Comparison of ENCODE assay signal across 8 cellular contexts in genomic region chr17:48892940-48893645, GRCh38. TPM values are rescaled to one million over a fixed set of nuclear protein-coding genes. Genes with fewer than 3 reads are reported as not detected.
A peak's percentile ranks its signal among the peaks of the same experiment; 100 is the strongest.
DNase-seq lines count a peak whose midpoint lies in the region; ATAC-seq, FAIRE-seq and TF ChIP-seq lines count a peak whose summit lies in the region.

No MANE protein-coding gene starts in this region.

- POLR2A ChIA-PET in A549 (lab: Yijun Ruan, JAX): interaction anchor here (0.5 to 2.7 kb wide), 17 partner anchors 9 to 257 kb away, joined by 3 to 42 read pairs (median 4); partner anchors contain the start of genes HOXB13, IGF2BP1, SNF8 and UBE2Z
- POLR2A ChIA-PET in activated naive CD8-positive, alpha-beta T cell treated with anti-CD3 and anti-CD28 coated beads, Interleukin-2, amount 10 ng/mL, durations not matched to agents 7 days and 5 days (lab: Charles Lee): interaction anchor here (0.8 to 4.9 kb wide), 9 partner anchors 8 to 326 kb away, joined by 3 to 65 read pairs (median 4); partner anchors contain the start of genes SNF8 and UBE2Z

- no peak for ATAC-seq in A549
- ATAC-seq in activated naive CD8-positive, alpha-beta T cell treated with anti-CD3 and anti-CD28 coated beads, Interleukin-2, amount 10 ng/mL, durations not matched to agents 7 days and 5 days (ENCODE audit: low read depth): no peak
- ATAC-seq in left colon: peak; percentile 23
- no peak for ATAC-seq in HG02588 (IDR thresholded peaks at IDR 0.05; ENCODE audit: unreplicated experiment)

- no peak for DNase-seq in A549 (ENCODE audit: low read depth in 1 of 2, low spot score in 1 of 2)
- DNase-seq in H7: no peak
- DNase-seq in activated naive CD8-positive, alpha-beta T cell treated with anti-CD3 and anti-CD28 coated beads, Interleukin-2, amount 10 ng/mL, durations not matched to agents 7 days and 5 days: no peak
- DNase-seq in left colon: no peak
- DNase-seq in tibial artery: no peak
- no peak for DNase-seq in stimulated activated CD4-positive, alpha-beta T cell treated with anti-CD3 and anti-CD28 coated beads, Interleukin-1b, Interleukin-23, amount 100 ng/mL, for 48 hours
- no peak for DNase-seq in GM12892 (ENCODE audit: insufficient read length)

- CTCF ChIA-PET in A549 (lab: Yijun Ruan, JAX): interaction anchor here (0.7 to 76.6 kb wide), 17 partner anchors 8 to 330 kb away, joined by 3 to 3251 read pairs (median 5); partner anchors contain the start of genes CALCOCO2, IGF2BP1, TTLL6 and UBE2Z

- FAIRE-seq in A549 (lab: Jason Lieb, UNC): no peak
- FAIRE-seq in GM12892 (lab: Jason Lieb, UNC): no peak

- peak overlapping the region; percentile 86 for H3K27ac Mint-ChIP-seq in activated naive CD8-positive, alpha-beta T cell treated with anti-CD3 and anti-CD28 coated beads, Interleukin-2, amount 10 ng/mL, durations not matched to agents 7 days and 5 days

- peaks cover 11% of the 10 kb centered on the region for H3K36me3 ChIP-seq in H7 (replicated peaks; ENCODE audit: control insufficient read depth, insufficient read depth, low read length)
- H3K36me3 ChIP-seq in tibial artery: peaks cover 4 to 32% (median 13%) of the 10 kb centered on the region in 3 donors

- no peak for TF ChIP-seq POLR2A in A549 (IDR thresholded peaks at IDR 0.05; ENCODE audit: low read length)
- no peak for TF ChIP-seq POLR2A in GM12892 (IDR thresholded peaks at IDR 0.05; ENCODE audit: low read depth, low read length)

- H3K4me1 ChIP-seq in A549: peaks cover 26% of the 10 kb centered on the region
- H3K4me1 ChIP-seq in tibial artery: peaks cover 0 to 18% (median 10%) of the 10 kb centered on the region in 4 donors

- 1% methylated on average over 24 of the region's 24 CpGs for WGBS in A549 (ENCODE audit: missing lambda C conversion rate)

- H3K9me3 Mint-ChIP-seq in activated naive CD8-positive, alpha-beta T cell treated with anti-CD3 and anti-CD28 coated beads, Interleukin-2, amount 10 ng/mL, durations not matched to agents 7 days and 5 days: no peaks in the 10 kb centered on the region

- TF ChIP-seq RAD21 in A549 (conservative IDR thresholded peaks at IDR 0.05 in 1 of 2, IDR thresholded peaks at IDR 0.05 in 1 of 2): no peak

- peak overlapping the region; percentile 89 to 92 for H3K27ac ChIP-seq in A549
- H3K27ac ChIP-seq in tibial artery: peak overlapping the region; percentile 55 to 62

- H3K4me3 Mint-ChIP-seq in activated naive CD8-positive, alpha-beta T cell treated with anti-CD3 and anti-CD28 coated beads, Interleukin-2, amount 10 ng/mL, durations not matched to agents 7 days and 5 days: peak overlapping the region; percentile 92

- peak overlapping the region; percentile 87 for H3K4me2 ChIP-seq in A549

- H3K36me3 Mint-ChIP-seq in activated naive CD8-positive, alpha-beta T cell treated with anti-CD3 and anti-CD28 coated beads, Interleukin-2, amount 10 ng/mL, durations not matched to agents 7 days and 5 days: peaks cover 7% of the 10 kb centered on the region

- peak overlapping the region; percentile 86 for H3K4me3 ChIP-seq in A549
- H3K4me3 ChIP-seq in H7 (ENCODE audit: insufficient read depth, low read depth, low read length): peak overlapping the region; percentile 81
- H3K4me3 ChIP-seq in tibial artery: peak overlapping the region; percentile 64 to 69

- H3K9me3 ChIP-seq in A549: no peaks in the 10 kb centered on the region
- H3K9me3 ChIP-seq in tibial artery: no peaks in the 10 kb centered on the region

- intact Hi-C loops in left colon (cut with DNase I, micrococcal nuclease) (loop anchor here in 1 of 2 donors (10.0 kb wide), 1 partner anchor 142 kb away; no protein-coding TSS in a partner anchor), tibial artery (cut with DNase I; ENCODE audit: low total_unique reads) (no loop called here)

- TF ChIP-seq EP300 in A549 (IDR thresholded peaks at IDR 0.05): no peak

- H3K27me3 ChIP-seq in H7 (ENCODE audit: control insufficient read depth, insufficient read depth, low read length) (no peaks in the 10 kb centered on the region), tibial artery (no peaks in the 10 kb centered on the region)

- H3K27me3 Mint-ChIP-seq in activated naive CD8-positive, alpha-beta T cell treated with anti-CD3 and anti-CD28 coated beads, Interleukin-2, amount 10 ng/mL, durations not matched to agents 7 days and 5 days: no peaks in the 10 kb centered on the region

- TF ChIP-seq CTCF in A549 (IDR thresholded peaks at IDR 0.05): no peak
- TF ChIP-seq CTCF in tibial artery (IDR thresholded peaks at IDR 0.05): no peak

- H3K4me1 Mint-ChIP-seq in activated naive CD8-positive, alpha-beta T cell treated with anti-CD3 and anti-CD28 coated beads, Interleukin-2, amount 10 ng/mL, durations not matched to agents 7 days and 5 days: peaks cover 22% of the 10 kb centered on the region

TF ChIP-seq in A549, 52 proteins besides CTCF, POLR2A, EP300 and RAD21 (continues in another document):
- TF ChIP-seq REST (IDR thresholded peaks at IDR 0.05) (no peak), CHD2 (IDR thresholded peaks at IDR 0.05; ENCODE audit: low read length, partially characterized antibody) (no peak), TP53 (CRISPR knock-in tag; IDR thresholded peaks at IDR 0.05) (0 out of 2 replicates have a peak, but pooled peaks have one; percentile 32), TFCP2L1 (CRISPR knock-in tag; IDR thresholded peaks at IDR 0.05) (0 out of 2 replicates have a peak, but pooled peaks have one; percentile 52), FOSB (CRISPR knock-in tag; IDR thresholded peaks at IDR 0.05) (0 out of 2 replicates have a peak, but pooled peaks have one; percentile 74), HOXB13 (CRISPR knock-in tag; IDR thresholded peaks at IDR 0.05; ENCODE audit: low read depth) (no peak), HOXA7 (CRISPR knock-in tag; IDR thresholded peaks at IDR 0.05) (0 out of 2 replicates have a peak, but pooled peaks have one; percentile 57), CEBPB (IDR thresholded peaks at IDR 0.05) (peak in 1 of 2 experiments; percentile 74; a peak in 2 of 4 replicates), CBX2 (IDR thresholded peaks at IDR 0.05; ENCODE audit: borderline replicate concordance, low read depth) (no peak), MYC (IDR thresholded peaks at IDR 0.05; ENCODE audit: borderline replicate concordance, low read length) (no peak)

RNA-seq across cellular contexts. Expression of gene ATP5MC1, which starts 0.5 kb away (rescaled TPM):
- polyA plus RNA-seq in A549 (2011; rRNA removed) (287 and 394 TPM in 2 replicates), A549 (2017; fragmentation: RNase III; extraction: RNeasy Plus Mini Kit Qiagen cat#74134 plus additional on column Dnase treatment) (545 to 704 TPM (median 623 TPM) in 3 replicates)
- 1,184 and 1,265 TPM in 2 replicates for polyA plus RNA-seq in A549 (2012; cell fraction: cytosol; rRNA removed)
- polyA plus RNA-seq in A549 (2012; cell fraction: nucleus; rRNA removed): 1,009 and 1,026 TPM in 2 replicates
- polyA minus RNA-seq in A549 (2011; rRNA and poly(A)+ RNA removed): 199 and 252 TPM in 2 replicates
- total RNA-seq in H7 (2014; rRNA removed; shearing (Covaris generic)): 162 and 249 TPM in 2 replicates
- total RNA-seq in activated naive CD8-positive, alpha-beta T cell treated with anti-CD3 and anti-CD28 coated beads, Interleukin-2, amount 10 ng/mL, durations not matched to agents 7 days and 5 days: 10 to 100 TPM; 53.4 to 61.9 TPM
- 100 to 1,000 TPM; 180 to 246 TPM for total RNA-seq in left colon
- 450 TPM for polyA plus RNA-seq in GM12892 (2012; ENCODE audit: missing spikeins)

RNA-seq across cellular contexts. Expression of gene UBE2Z, which starts 15.1 kb away (rescaled TPM):
- 174 and 196 TPM in 2 replicates for polyA plus RNA-seq in A549 (2011; rRNA removed)
- polyA plus RNA-seq in A549 (2012; cell fraction: cytosol; rRNA removed): 108 and 127 TPM in 2 replicates
- polyA plus RNA-seq in A549 (2012; cell fraction: nucleus; rRNA removed): 71.6 and 111 TPM in 2 replicates
- 104 to 114 TPM (median 109 TPM) in 3 replicates for polyA plus RNA-seq in A549 (2017; fragmentation: RNase III; extraction: RNeasy Plus Mini Kit Qiagen cat#74134 plus additional on column Dnase treatment)
- polyA minus RNA-seq in A549 (2011; rRNA and poly(A)+ RNA removed): 155 and 161 TPM in 2 replicates
- 65.4 and 67.2 TPM in 2 replicates for total RNA-seq in H7 (2014; rRNA removed; shearing (Covaris generic))
- total RNA-seq in activated naive CD8-positive, alpha-beta T cell treated with anti-CD3 and anti-CD28 coated beads, Interleukin-2, amount 10 ng/mL, durations not matched to agents 7 days and 5 days: 10 to 100 TPM; 71.6 to 74.7 TPM
- total RNA-seq in left colon: 10 to 100 TPM; 65.7 to 65.8 TPM
- polyA plus RNA-seq in GM12892 (2012; ENCODE audit: missing spikeins): 79.9 TPM

RNA-seq across cellular contexts. Expression of gene SNF8, which starts 51.5 kb away (rescaled TPM):
- 187 and 209 TPM in 2 replicates for polyA plus RNA-seq in A549 (2011; rRNA removed)
- 368 and 375 TPM in 2 replicates for polyA plus RNA-seq in A549 (2012; cell fraction: cytosol; rRNA removed)
- polyA plus RNA-seq in A549 (2012; cell fraction: nucleus; rRNA removed): 159 and 183 TPM in 2 replicates
- 298 to 323 TPM (median 320 TPM) in 3 replicates for polyA plus RNA-seq in A549 (2017; fragmentation: RNase III; extraction: RNeasy Plus Mini Kit Qiagen cat#74134 plus additional on column Dnase treatment)
- 162 TPM in 2 replicates for polyA minus RNA-seq in A549 (2011; rRNA and poly(A)+ RNA removed)
- 62.3 and 98.0 TPM in 2 replicates for total RNA-seq in H7 (2014; rRNA removed; shearing (Covaris generic))
- total RNA-seq in activated naive CD8-positive, alpha-beta T cell treated with anti-CD3 and anti-CD28 coated beads, Interleukin-2, amount 10 ng/mL, durations not matched to agents 7 days and 5 days: 10 to 100 TPM; 82.6 to 96.2 TPM
- total RNA-seq in left colon: 100 to 1,000 TPM; 101 to 123 TPM
- 75.4 TPM for polyA plus RNA-seq in GM12892 (2012; ENCODE audit: missing spikeins)
